ENCODE assay signal across 6 cellular contexts in the genomic region with DNA sequence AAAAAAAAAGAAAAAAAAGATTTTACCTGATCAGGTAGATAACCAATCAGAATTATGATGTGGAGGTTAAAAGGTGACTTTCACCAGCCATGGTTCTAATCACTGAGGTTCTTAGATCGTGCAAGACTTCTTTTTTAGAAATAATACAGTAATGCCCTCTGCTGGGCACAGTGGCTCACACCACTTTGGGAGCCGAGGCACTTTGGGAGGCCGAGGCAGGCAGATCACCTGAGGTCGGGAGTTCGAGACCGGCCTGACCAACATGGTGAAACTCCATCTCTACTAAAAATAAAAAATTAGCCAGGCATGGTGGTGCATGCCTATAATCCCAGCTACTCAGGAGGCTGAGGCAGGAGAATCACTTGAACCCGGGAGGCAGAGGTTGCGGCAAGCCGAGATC. TPM values are rescaled to one million over a fixed set of nuclear protein-coding genes. Genes with fewer than 3 reads are reported as not detected.
A peak's percentile ranks its signal among the peaks of the same experiment; 100 is the strongest.
DNase-seq lines count a peak whose midpoint lies in the region; ATAC-seq, FAIRE-seq and TF ChIP-seq lines count a peak whose summit lies in the region.
"Not testable (repeated sequence)": the region's sequence is repeated elsewhere in the genome, so short reads cannot be mapped to it uniquely, and the experiment has no call there.

No MANE protein-coding gene starts in this region.

- DNase-seq in GM06990 (ENCODE audit: extremely low read depth, insufficient read length) (peak; percentile 6), NCI-H748 (lab: John Stamatoyannopoulos, UW; ENCODE audit: unreplicated experiment) (peak; percentile 15), WTC11 (ENCODE audit: low spot score) (peak; percentile 29), small intestine (peak; percentile 43)
- not testable (repeated sequence) for DNase-seq in chondrocyte (ENCODE audit: low spot score)

- H3K27ac Mint-ChIP-seq in WTC11; chondrocyte (ENCODE audit: unreplicated experiment): not testable (repeated sequence)

- H3K4me3 Mint-ChIP-seq in WTC11; chondrocyte (ENCODE audit: unreplicated experiment): not testable (repeated sequence)

- ATAC-seq in HG03175 (IDR thresholded peaks at IDR 0.05; ENCODE audit: unreplicated experiment): peak; percentile 64
- peak; percentile 29; the same call in 1 of the 2 replicates for ATAC-seq in WTC11

- not testable (repeated sequence) for H3K36me3 ChIP-seq in GM06990 (ENCODE audit: control insufficient read depth, insufficient read depth, low read length); small intestine (ENCODE audit: control insufficient read depth in 2 of 2, insufficient read depth in 2 of 2, low read length in 2 of 2)

- not testable (repeated sequence) for H3K4me1 ChIP-seq in small intestine (ENCODE audit: control insufficient read depth in 2 of 2, insufficient read depth in 1 of 2, low read depth in 1 of 2, low read length in 1 of 2)

- H3K4me1 Mint-ChIP-seq in WTC11: peaks cover 39% of the 10 kb centered on the region
- peaks cover 10% of the 10 kb centered on the region for H3K4me1 Mint-ChIP-seq in chondrocyte (ENCODE audit: low read depth)

- H3K9me3 ChIP-seq in small intestine (ENCODE audit: control insufficient read depth, low read depth): not testable (repeated sequence)

- not testable (repeated sequence) for FAIRE-seq in small intestine (lab: Jason Lieb, UNC)

- not testable (repeated sequence) for H3K36me3 Mint-ChIP-seq in WTC11; chondrocyte (ENCODE audit: low read depth)

- H3K27me3 ChIP-seq in GM06990 (replicated peaks; ENCODE audit: control insufficient read depth, insufficient read depth, low read length); small intestine (ENCODE audit: control insufficient read depth in 2 of 2, insufficient read depth in 2 of 2, low read length in 2 of 2): not testable (repeated sequence)

- CTCF ChIA-PET in WTC11 (lab: Charles Lee): not testable (repeated sequence)

- not testable (repeated sequence) for H3K4me3 ChIP-seq in GM06990 (replicated peaks; ENCODE audit: low read depth, low read length); small intestine (ENCODE audit: low read depth in 1 of 2, low read length in 2 of 2)

- not testable (repeated sequence) for H3K9me3 Mint-ChIP-seq in WTC11; chondrocyte (ENCODE audit: low read depth)

- POLR2A ChIA-PET in WTC11 (lab: Charles Lee): not testable (repeated sequence)

- not testable (repeated sequence) for H3K27me3 Mint-ChIP-seq in WTC11 (ENCODE audit: low read depth); chondrocyte (ENCODE audit: low read depth)

- WGBS in small intestine, 3 donors: 81 to 89% (median 86%) methylated on average over 9 of the region's 9 CpGs

- not testable (repeated sequence) for H3K27ac ChIP-seq in small intestine (ENCODE audit: low read depth in 1 of 2, low read length in 1 of 2)

- TF ChIP-seq CTCF in GM06990 (IDR thresholded peaks at IDR 0.05; ENCODE audit: insufficient read depth, low read length, poor library complexity, severe bottlenecking) (peak; percentile 9), WTC11 (IDR thresholded peaks at IDR 0.05) (peak; percentile 18; the same call in 1 of the 2 replicates), chondrocyte (IDR thresholded peaks at IDR 0.05) (peak; percentile 53)

TF ChIP-seq in WTC11, 78 proteins besides CTCF, POLR2A, EP300 and RAD21:
- peak; percentile 25; the same call in 1 of the 2 replicates for TF ChIP-seq ZNF396 (CRISPR knock-in tag; IDR thresholded peaks at IDR 0.05; ENCODE audit: borderline replicate concordance)

RNA-seq across cellular contexts. Expression of a gene that starts 36.1 kb away (rescaled TPM):
- total RNA-seq in WTC11 (2021) (2.2 to 3.1 TPM (median 2.8 TPM) in 3 replicates), chondrocyte (1.1 to 2.4 TPM (median 1.2 TPM) in 3 replicates)
- under 1 TPM in 2 of 3 donors, not detected in 1; 0.27 to 0.52 TPM for polyA plus RNA-seq in small intestine

RNA-seq across cellular contexts. Expression of a gene that starts 36.8 kb away (rescaled TPM):
- total RNA-seq in WTC11 (2021): 25.9 to 27.8 TPM (median 26.5 TPM) in 3 replicates
- total RNA-seq in chondrocyte: 71.4 to 93.4 TPM (median 71.6 TPM) in 3 replicates
- polyA plus RNA-seq in small intestine: 10 to 100 TPM; 13.0 to 42.7 (median 19.7) TPM

RNA-seq across cellular contexts. Expression of a gene that starts 36.9 kb away (rescaled TPM):
- 26.9 to 30.2 TPM (median 30.0 TPM) in 3 replicates for total RNA-seq in WTC11 (2021)
- 18.9 to 28.4 TPM (median 20.9 TPM) in 3 replicates for total RNA-seq in chondrocyte
- 1 to 10 TPM; 6.0 to 6.7 (median 6.5) TPM for polyA plus RNA-seq in small intestine

RNA-seq across cellular contexts. Expression of a gene that starts 56.0 kb away (rescaled TPM):
- 8.7 to 10.2 TPM (median 9.6 TPM) in 3 replicates for total RNA-seq in WTC11 (2021)
- total RNA-seq in chondrocyte: 2.7 to 3.0 TPM (median 2.9 TPM) in 3 replicates
- 10 to 100 TPM in 1 of 3 donors, 1 to 10 TPM in 2; 6.8 to 14.7 (median 7.2) TPM for polyA plus RNA-seq in small intestine
